ENCODE assay signal across 22 cellular contexts in the genomic region with DNA sequence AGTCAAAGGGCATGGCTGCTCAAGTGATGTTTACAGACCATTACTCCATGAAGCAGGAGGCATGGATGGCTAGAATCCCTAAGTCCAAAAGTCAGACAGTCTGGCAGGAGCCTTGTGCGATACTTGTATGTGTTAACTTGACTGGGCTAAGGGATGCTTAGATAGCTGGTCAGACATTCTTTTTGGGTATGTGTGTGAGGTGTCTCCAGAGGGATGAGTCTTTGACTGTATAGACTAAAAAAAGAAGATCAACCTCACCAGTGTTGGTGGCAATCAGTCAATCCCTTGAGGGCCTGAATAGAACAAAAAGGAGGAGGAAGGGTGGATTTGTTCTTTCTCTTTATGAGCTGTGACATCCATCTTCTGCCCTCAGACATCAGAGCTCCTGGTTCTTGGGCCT. TPM values are rescaled to one million over a fixed set of nuclear protein-coding genes. Genes with fewer than 3 reads are reported as not detected.
"Had no signal": no experiment of that assay in that cellular context is flagged by ENCODE, and none has a peak within 500 bp of the region (broad histone marks: within the 10 kb centered on the region; RNA-seq: fewer than 3 reads in every experiment).

No MANE protein-coding gene starts in this region.

- H3K36me3 ChIP-seq: lower lobe of right lung, neutrophil, ovary, prostate gland, stomach, suprapubic skin, vagina had no signal

- H3K27ac ChIP-seq: lower lobe of right lung, neutrophil, ovary, stomach, suprapubic skin, vagina had no signal

- H3K27me3 ChIP-seq: ovary, suprapubic skin, vagina had no signal

- H3K4me3 ChIP-seq: lower lobe of right lung, ovary, prostate gland, skin epidermis, stomach, suprapubic skin, vagina had no signal

- FAIRE-seq: colon had no signal

- H3K4me1 ChIP-seq: lower lobe of right lung, prostate gland, stomach, vagina had no signal

- DNase-seq: activated CD4-positive, alpha-beta T cell treated with anti-CD3 and anti-CD28 coated beads, Interleukin-2, amount 10 ng/mL, durations not matched to agents 7 days and 5 days; activated CD4-positive, CD25-positive, alpha-beta regulatory T cell treated with anti-CD3 and anti-CD28 coated beads, Interleukin-2, amount 50 U/mL, for 72 hours; activated CD8-positive, alpha-beta T cell treated with anti-CD3 and anti-CD28 coated beads, Interleukin-2, amount 10 ng/mL, durations not matched to agents 7 days and 5 days; activated gamma-delta T cell treated with Interleukin-2 at 50 U/mL for 16 hours; effector memory CD4-positive, alpha-beta T cell; foreskin melanocyte; glutamatergic neuron; lower lobe of right lung; ovary; stimulated activated CD4-positive, alpha-beta T cell treated with anti-CD3 and anti-CD28 coated beads, Interleukin-1b, Interleukin-23, amount 100 ng/mL, for 48 hours; stomach; trophoblast cell had no signal

- H3K9me3 ChIP-seq: lower lobe of right lung, neutrophil, ovary, prostate gland, stomach, suprapubic skin, vagina had no signal

- ATAC-seq: activated CD8-positive, alpha-beta T cell treated with anti-CD3 and anti-CD28 coated beads, Interleukin-2, amount 10 ng/mL, durations not matched to agents 7 days and 5 days; stimulated activated memory B cell treated with anti-CD40 and anti-IgM and Interleukin-4, amounts not matched to agents 10 μg/mL and 1 μg/mL and 100 μg/mL, for 72 hours had no signal

RNA-seq across cellular contexts. Expression of a gene that starts 9.8 kb away (rescaled TPM):
- total RNA-seq: activated CD4-positive, alpha-beta T cell treated with anti-CD3 and anti-CD28 coated beads, Interleukin-2, amount 10 ng/mL, durations not matched to agents 7 days and 5 days; activated CD8-positive, alpha-beta T cell treated with anti-CD3 and anti-CD28 coated beads, Interleukin-2, amount 10 ng/mL, durations not matched to agents 7 days and 5 days; activated T-helper 1 cell treated with anti-CD3 and anti-CD28 coated beads, Interleukin-12 subunit alpha, Interleukin-12 subunit beta, Interleukin-2, Interleukin-4 antibody, amounts not matched to agents 30 ng/mL and 10 ng/mL and 1 ng/mL, durations not matched to agents 14 hours and 24 hours and 36 hours; dermis microvascular lymphatic vessel endothelial cell; lower lobe of right lung; T-helper 2 cell treated with Interferon-gamma antibody and Interleukin-4, amounts not matched to agents 100 ng/mL and 5 ng/mL, for 36 hours; vagina had no signal
